10 cellular contexts compared by ENCODE assay signal in genomic region chr6:157557541-157557940, GRCh38.
A peak's percentile ranks its signal among the peaks of the same experiment; 100 is the strongest.
DNase-seq lines count a peak whose midpoint lies in the region; ATAC-seq and TF ChIP-seq lines count a peak whose summit lies in the region.
"Had no signal": no experiment of that assay in that cellular context is flagged by ENCODE, and none has a peak within 500 bp of the region (broad histone marks: within the 10 kb centered on the region; RNA-seq: fewer than 3 reads in every experiment).

No MANE protein-coding gene starts in this region.

- peaks cover 58 to 64% of the 10 kb centered on the region in 2 donors for H3K4me1 Mint-ChIP-seq in immature natural killer cell
- H3K4me1 Mint-ChIP-seq in endodermal cell, result peaks cover 11% of the 10 kb centered on the region

- H3K4me3 Mint-ChIP-seq in immature natural killer cell (peak overlapping the region; percentile 27 to 71 (median 55)), endodermal cell (no peak overlapping the region)
- H3K4me3 Mint-ChIP-seq: activated T-cell treated with anti-CD3 and anti-CD28 coated beads, Interleukin-2, amount 50 U/mL, for 4 hours had no signal

- ATAC-seq in GM18870 (IDR thresholded peaks at IDR 0.05; ENCODE audit: unreplicated experiment) (peak; percentile 45), GM21723 (IDR thresholded peaks at IDR 0.05; ENCODE audit: unreplicated experiment) (peak; percentile 55), HG03442 (IDR thresholded peaks at IDR 0.05; ENCODE audit: unreplicated experiment) (peak; percentile 51)
- ATAC-seq: activated T-cell treated with anti-CD3 and anti-CD28 coated beads, Interleukin-2, amount 50 U/mL, for 4 hours had no signal

- peak in 1 of 3 donors; percentile 33 for DNase-seq in immature natural killer cell
- DNase-seq in endodermal cell, result no peak
- no peak for DNase-seq in activated gamma-delta T cell (lab: John Stamatoyannopoulos, UW)
- no peak for DNase-seq in NCI-H2227 (lab: John Stamatoyannopoulos, UW; ENCODE audit: unreplicated experiment)
- DNase-seq in NCI-H446 treated with DMSO at 0.1 percent for 48 hours (lab: John Stamatoyannopoulos, UW), result no peak
- DNase-seq: activated T-cell treated with anti-CD3 and anti-CD28 coated beads, Interleukin-2, amount 50 U/mL, for 4 hours; cortex of kidney had no signal

- H3K9ac ChIP-seq in endodermal cell (ENCODE audit: extremely low read depth, low read length, poor library complexity, severe bottlenecking), result no peak overlapping the region

- H3K36me3 ChIP-seq in endodermal cell (ENCODE audit: control insufficient read depth, insufficient read depth, low read length), result no peaks in the 10 kb centered on the region

- peaks cover 2 to 6% (median 3%) of the 10 kb centered on the region in 3 donors for H3K27me3 Mint-ChIP-seq in immature natural killer cell (ENCODE audit: low read depth in 3 of 3)
- no peaks in the 10 kb centered on the region for H3K27me3 Mint-ChIP-seq in endodermal cell (ENCODE audit: insufficient read depth)

- peaks cover 3% of the 10 kb centered on the region for H3K4me1 ChIP-seq in endodermal cell (ENCODE audit: control insufficient read depth, insufficient read depth, low read length)

- H3K27ac Mint-ChIP-seq in immature natural killer cell, result peak overlapping the region; percentile 4 to 73 (median 28)
- H3K27ac Mint-ChIP-seq in endodermal cell, result no peak overlapping the region

- TF ChIP-seq CTCF in endodermal cell (conservative IDR thresholded peaks at IDR 0.05), result no peak

- no peaks in the 10 kb centered on the region for H3K27me3 ChIP-seq in endodermal cell (ENCODE audit: control insufficient read depth, insufficient read depth, low read length, poor library complexity, severe bottlenecking)

- no peak overlapping the region for H3K4me3 ChIP-seq in endodermal cell (ENCODE audit: low read length)

- H3K27ac ChIP-seq in endodermal cell (ENCODE audit: low read depth, low read length), result no peak overlapping the region

- WGBS in endodermal cell (ENCODE audit: insufficient coverage in 1 of 2, insufficient read length in 1 of 2), 2 experiments, result 91 to 95% methylated on average over 7 of the region's 7 CpGs

- H3K9me3 Mint-ChIP-seq in immature natural killer cell, result peaks cover 0 to 2% (median 0%) of the 10 kb centered on the region in 6 donors
- H3K9me3 Mint-ChIP-seq in endodermal cell, result no peaks in the 10 kb centered on the region
- H3K9me3 Mint-ChIP-seq: activated T-cell treated with anti-CD3 and anti-CD28 coated beads, Interleukin-2, amount 50 U/mL, for 4 hours had no signal

- no peaks in the 10 kb centered on the region for H3K9me3 ChIP-seq in endodermal cell (ENCODE audit: control insufficient read depth, low read length)

- H3K36me3 Mint-ChIP-seq in immature natural killer cell (peaks cover 0 to 10% (median 4%) of the 10 kb centered on the region in 3 donors), endodermal cell (ENCODE audit: low read depth) (no peaks in the 10 kb centered on the region)
